ENCODE assay signal across 9 cellular contexts in the genomic region with DNA sequence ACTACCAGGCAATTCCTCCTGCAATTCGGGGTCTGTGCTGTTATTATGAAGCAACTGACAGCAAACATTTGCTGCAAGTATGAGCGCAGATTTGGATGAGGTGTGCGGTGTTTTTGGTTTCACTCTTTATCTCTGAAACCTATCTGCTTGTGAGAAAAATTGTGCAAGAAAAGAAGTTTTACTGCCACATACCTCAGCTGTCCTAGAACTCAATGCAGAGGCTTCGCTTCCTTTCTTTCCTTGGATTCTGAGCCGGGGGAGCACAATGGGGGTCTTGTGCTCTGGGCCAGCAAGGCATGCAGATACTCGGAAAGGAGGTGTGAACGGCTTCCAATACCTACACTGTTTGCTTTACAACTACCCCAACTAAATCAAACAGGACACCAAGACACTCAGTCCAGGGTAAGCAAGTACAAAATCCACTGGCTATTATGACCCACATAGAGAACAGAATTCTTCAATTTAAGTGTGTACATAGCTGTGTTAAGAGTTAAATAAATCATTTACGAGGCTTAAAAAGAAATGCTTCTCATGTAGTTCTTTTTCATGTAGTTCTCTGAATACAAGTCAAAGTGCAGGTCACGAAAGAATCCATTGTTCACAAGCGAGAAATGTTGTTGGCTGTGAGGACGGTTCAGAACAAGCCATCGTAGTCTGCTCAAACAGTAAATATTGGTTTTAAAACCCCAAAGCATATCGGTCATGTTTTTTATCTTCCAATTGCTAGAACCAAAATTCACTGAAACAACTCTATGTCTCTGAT. TPM values are rescaled to one million over a fixed set of nuclear protein-coding genes. Genes with fewer than 3 reads are reported as not detected.
DNase-seq lines count a peak whose midpoint lies in the region; ATAC-seq, FAIRE-seq and TF ChIP-seq lines count a peak whose summit lies in the region.
"Had no signal": no experiment of that assay in that cellular context is flagged by ENCODE, and none has a peak within 500 bp of the region (broad histone marks: within the 10 kb centered on the region; RNA-seq: fewer than 3 reads in every experiment).

No MANE protein-coding gene starts in this region.

- peak overlapping the region; percentile 80 to 94 for H3K27ac ChIP-seq in lung (ENCODE audit: low read depth in 1 of 2, low read length in 1 of 2)
- peak overlapping the region in 2 of 4 donors; percentile 21 to 71 for H3K27ac ChIP-seq in tibial nerve

- H3K4me1 ChIP-seq in lung (ENCODE audit: control insufficient read depth in 2 of 2, insufficient read depth in 2 of 2, low read length in 2 of 2) (no peaks in the 10 kb centered on the region), tibial nerve (no peaks in the 10 kb centered on the region)

- 61 to 84% methylated on average over 13 of the region's 13 CpGs for WGBS in lung, 2 donors
- WGBS in tibial nerve, 2 donors = 40 to 50% methylated on average over 13 of the region's 13 CpGs

- no peak for TF ChIP-seq POLR2A in tibial nerve (IDR thresholded peaks at IDR 0.05)

- TF ChIP-seq CTCF in lung (IDR thresholded peaks at IDR 0.05; ENCODE audit: control extremely low read depth, extremely low read depth) (no peak), tibial nerve (IDR thresholded peaks at IDR 0.05) (no peak), D721Med (IDR thresholded peaks at IDR 0.05; ENCODE audit: insufficient read depth, missing control alignments) (no peak)

- TF ChIP-seq EP300 in tibial nerve (IDR thresholded peaks at IDR 0.05) = peak in 1 of 2 donors; percentile 16

- H3K9me3 ChIP-seq in lung (ENCODE audit: control insufficient read depth in 2 of 2, insufficient read depth in 1 of 2, low read length in 1 of 2) = no peaks in the 10 kb centered on the region
- H3K9me3 ChIP-seq in tibial nerve = no peaks in the 10 kb centered on the region

- no peak for FAIRE-seq in D721Med (lab: Jason Lieb, UNC)

- ATAC-seq in lung (ENCODE audit: insufficient read depth, low FRiP score) (no peak), GM18502 (IDR thresholded peaks at IDR 0.05; ENCODE audit: poor library complexity, unreplicated experiment) (no peak)

- H3K36me3 ChIP-seq in lung (ENCODE audit: control insufficient read depth in 2 of 2, insufficient read depth in 2 of 2, low read length in 2 of 2) (no peaks in the 10 kb centered on the region), tibial nerve (no peaks in the 10 kb centered on the region)

- H3K4me3 ChIP-seq in lung (peak overlapping the region; percentile 48), tibial nerve (peak overlapping the region; percentile 18 to 47 (median 32))

- DNase-seq in NCI-H1105 treated with DMSO at 0.1 percent for 48 hours (lab: John Stamatoyannopoulos, UW) (peak; percentile 5), NCI-H1105 (lab: John Stamatoyannopoulos, UW) (no peak), cerebellar cortex (ENCODE audit: low spot score) (peak; percentile 61), lung (ENCODE audit: low spot score) (no peak), tibial nerve (ENCODE audit: low spot score in 2 of 2) (no peak), D721Med (ENCODE audit: insufficient read length, low spot score) (no peak)
- no peak for DNase-seq in activated CD4-positive, alpha-beta T cell treated with anti-CD3 and anti-CD28 coated beads, Interleukin-2, amount 50 U/mL, for 4 hours
- DNase-seq: activated CD4-positive, alpha-beta T cell treated with anti-CD3 and anti-CD28 coated beads for 48 hours had no signal

- H3K27me3 ChIP-seq in lung (ENCODE audit: control insufficient read depth, insufficient read depth) (no peaks in the 10 kb centered on the region), tibial nerve (no peaks in the 10 kb centered on the region)

RNA-seq across cellular contexts. Expression of a gene that starts 1.1 kb away (rescaled TPM):
- 10 to 100 TPM; 38.4 to 70.4 TPM for total RNA-seq in lung
- 10 to 100 TPM; 11.2 to 14.4 TPM for polyA plus RNA-seq in lung
- 100 to 1,000 TPM in 1 of 4 donors, 10 to 100 TPM in 3; 45.3 to 135 (median 76.2) TPM for total RNA-seq in tibial nerve

Comparison
In these comparisons a context has a peak if more than half of its experiments do, and no peak if none do; other contexts are left out.
1. DNase-seq: peak in NCI-H1105 treated with DMSO at 0.1 percent for 48 hours (single experiment) and cerebellar cortex (single experiment); none in NCI-H1105 (single experiment), lung (single experiment), tibial nerve (0 of 2), activated CD4-positive, alpha-beta T cell treated with anti-CD3 and anti-CD28 coated beads, Interleukin-2, amount 50 U/mL, for 4 hours (0 of 2) and D721Med (single experiment).